Comparison of ENCODE assay signal across 8 cellular contexts in genomic region chr5:178131446-178131996, GRCh38. TPM values are rescaled to one million over a fixed set of nuclear protein-coding genes. Genes with fewer than 3 reads are reported as not detected.
DNase-seq lines count a peak whose midpoint lies in the region; ATAC-seq and TF ChIP-seq lines count a peak whose summit lies in the region.

No MANE protein-coding gene starts in this region.

- TF ChIP-seq CTCF in cardiac muscle cell (IDR thresholded peaks at IDR 0.05; ENCODE audit: low read depth, low read length) (no peak), adrenal gland (IDR thresholded peaks at IDR 0.05) (no peak), lower leg skin (IDR thresholded peaks at IDR 0.05) (no peak)

- ATAC-seq in left cardiac atrium (no peak), GM18873 (IDR thresholded peaks at IDR 0.05; ENCODE audit: low FRiP score, unreplicated experiment) (no peak), GM19023 (IDR thresholded peaks at IDR 0.05; ENCODE audit: unreplicated experiment) (no peak)

- H3K27me3 ChIP-seq in cardiac muscle cell (no peaks in the 10 kb centered on the region), adrenal gland (no peaks in the 10 kb centered on the region)

- H3K4me1 ChIP-seq in cardiac muscle cell (ENCODE audit: low read depth), result no peaks in the 10 kb centered on the region
- peaks cover 7 to 10% of the 10 kb centered on the region in 2 donors for H3K4me1 ChIP-seq in adrenal gland (replicated peaks in 1 of 2)
- no peaks in the 10 kb centered on the region for H3K4me1 ChIP-seq in urinary bladder (ENCODE audit: insufficient read depth)

- H3K4me3 ChIP-seq in cardiac muscle cell (peak overlapping the region; percentile 100), adrenal gland (peak overlapping the region; percentile 42 to 85 (median 70)), lower leg skin (ENCODE audit: low read depth, poor library complexity, severe bottlenecking) (peak overlapping the region; percentile 90), urinary bladder (ENCODE audit: low read depth, low read length) (peak overlapping the region; percentile 91)

- peaks cover 5% of the 10 kb centered on the region for H3K36me3 ChIP-seq in cardiac muscle cell
- peaks cover 0 to 6% of the 10 kb centered on the region in 2 donors for H3K36me3 ChIP-seq in adrenal gland (replicated peaks in 1 of 2)
- H3K36me3 ChIP-seq in urinary bladder (ENCODE audit: insufficient read depth), result no peaks in the 10 kb centered on the region

- intact Hi-C loops in left cardiac atrium (cut with DNase I) (no loop called here), adrenal gland (cut with DNase I) (no loop called here), lower leg skin (cut with DNase I; ENCODE audit: low total_unique reads) (loop anchor here (5.0 kb wide), 1 partner anchor 574 kb away; no protein-coding TSS in a partner anchor)

- H3K9me3 ChIP-seq in cardiac muscle cell (ENCODE audit: low read depth), result no peaks in the 10 kb centered on the region
- no peaks in the 10 kb centered on the region for H3K9me3 ChIP-seq in adrenal gland (replicated peaks in 1 of 3)

- DNase-seq in cardiac muscle cell (ENCODE audit: low read depth in 1 of 2, low spot score in 1 of 2) (no peak), left cardiac atrium (no peak), adrenal gland (no peak), lower leg skin (ENCODE audit: low spot score in 2 of 2) (no peak), inferior parietal cortex (ENCODE audit: extremely low spot score) (no peak)

- WGBS in adrenal gland, 4 donors, result 21 to 27% (median 24%) methylated on average over 10 of the region's 10 CpGs
- WGBS in lower leg skin, 2 donors, result 15 to 18% methylated on average over 10 of the region's 10 CpGs
- 23% methylated on average over 10 of the region's 10 CpGs for WGBS in urinary bladder

- peak overlapping the region; percentile 86 for H3K27ac ChIP-seq in cardiac muscle cell
- H3K27ac ChIP-seq in adrenal gland, result peak overlapping the region in 4 of 5 donors; percentile 58 to 91 (median 85)
- H3K27ac ChIP-seq in urinary bladder (ENCODE audit: low read depth), result no peak overlapping the region

- no peak for TF ChIP-seq POLR2A in adrenal gland (IDR thresholded peaks at IDR 0.05)
- TF ChIP-seq POLR2A in lower leg skin (IDR thresholded peaks at IDR 0.05), result no peak

RNA-seq across cellular contexts. Expression of gene RMND5B, which starts 0.7 kb away (rescaled TPM):
- total RNA-seq in cardiac muscle cell (49.7 and 58.8 TPM in 2 replicates), left cardiac atrium (10 to 100 TPM; 35.4 TPM), adrenal gland (10 to 100 TPM; 34.8 to 51.4 (median 40.3) TPM), lower leg skin (10 to 100 TPM; 47.4 to 83.2 (median 56.2) TPM), urinary bladder (18.1 TPM)
- polyA plus RNA-seq in cardiac muscle cell (57.2 and 58.2 TPM in 2 replicates), adrenal gland (10 to 100 TPM; 28.1 to 36.7 (median 35.5) TPM), urinary bladder (48.3 TPM)

RNA-seq across cellular contexts. Expression of gene N4BP3, which starts 18.2 kb away (rescaled TPM):
- 11.6 and 13.7 TPM in 2 replicates for total RNA-seq in cardiac muscle cell
- 5.7 and 6.1 TPM in 2 replicates for polyA plus RNA-seq in cardiac muscle cell
- total RNA-seq in left cardiac atrium, result 1 to 10 TPM; 1.5 TPM
- total RNA-seq in adrenal gland, result 1 to 10 TPM in 3 of 8 donors, under 1 TPM in 5; 0.39 to 1.8 (median 0.87) TPM
- 1 to 10 TPM in 1 of 3 donors, under 1 TPM in 2; 0.31 to 2.6 (median 0.88) TPM for polyA plus RNA-seq in adrenal gland
- total RNA-seq in lower leg skin, result 10 to 100 TPM; 17.6 to 26.3 (median 19.1) TPM
- total RNA-seq in urinary bladder, result 4.2 TPM
- polyA plus RNA-seq in urinary bladder, result 2.4 TPM

RNA-seq across cellular contexts. Expression of gene NHP2, which starts 22.2 kb away (rescaled TPM):
- total RNA-seq in cardiac muscle cell, result 270 and 391 TPM in 2 replicates
- polyA plus RNA-seq in cardiac muscle cell, result 232 and 239 TPM in 2 replicates
- 10 to 100 TPM; 78.3 to 89.5 TPM for total RNA-seq in left cardiac atrium
- total RNA-seq in adrenal gland, result 100 to 1,000 TPM in 6 of 8 donors, 10 to 100 TPM in 2; 70.6 to 269 (median 133) TPM
- 100 to 1,000 TPM in 1 of 3 donors, 10 to 100 TPM in 2; 65.2 to 106 (median 68.6) TPM for polyA plus RNA-seq in adrenal gland
- 100 to 1,000 TPM; 169 to 210 (median 199) TPM for total RNA-seq in lower leg skin
- 44.0 TPM for total RNA-seq in urinary bladder
- 203 TPM for polyA plus RNA-seq in urinary bladder

RNA-seq across cellular contexts. Expression of gene GMCL2, which starts 55.6 kb away (rescaled TPM):
- not detected in 2 replicates for total RNA-seq in cardiac muscle cell
- not detected in 2 replicates for polyA plus RNA-seq in cardiac muscle cell
- total RNA-seq in left cardiac atrium, result not detected
- not detected for total RNA-seq in adrenal gland
- not detected for polyA plus RNA-seq in adrenal gland
- total RNA-seq in lower leg skin, result not detected
- total RNA-seq in urinary bladder, result 0.16 TPM
- not detected for polyA plus RNA-seq in urinary bladder
